In the genomic region with DNA sequence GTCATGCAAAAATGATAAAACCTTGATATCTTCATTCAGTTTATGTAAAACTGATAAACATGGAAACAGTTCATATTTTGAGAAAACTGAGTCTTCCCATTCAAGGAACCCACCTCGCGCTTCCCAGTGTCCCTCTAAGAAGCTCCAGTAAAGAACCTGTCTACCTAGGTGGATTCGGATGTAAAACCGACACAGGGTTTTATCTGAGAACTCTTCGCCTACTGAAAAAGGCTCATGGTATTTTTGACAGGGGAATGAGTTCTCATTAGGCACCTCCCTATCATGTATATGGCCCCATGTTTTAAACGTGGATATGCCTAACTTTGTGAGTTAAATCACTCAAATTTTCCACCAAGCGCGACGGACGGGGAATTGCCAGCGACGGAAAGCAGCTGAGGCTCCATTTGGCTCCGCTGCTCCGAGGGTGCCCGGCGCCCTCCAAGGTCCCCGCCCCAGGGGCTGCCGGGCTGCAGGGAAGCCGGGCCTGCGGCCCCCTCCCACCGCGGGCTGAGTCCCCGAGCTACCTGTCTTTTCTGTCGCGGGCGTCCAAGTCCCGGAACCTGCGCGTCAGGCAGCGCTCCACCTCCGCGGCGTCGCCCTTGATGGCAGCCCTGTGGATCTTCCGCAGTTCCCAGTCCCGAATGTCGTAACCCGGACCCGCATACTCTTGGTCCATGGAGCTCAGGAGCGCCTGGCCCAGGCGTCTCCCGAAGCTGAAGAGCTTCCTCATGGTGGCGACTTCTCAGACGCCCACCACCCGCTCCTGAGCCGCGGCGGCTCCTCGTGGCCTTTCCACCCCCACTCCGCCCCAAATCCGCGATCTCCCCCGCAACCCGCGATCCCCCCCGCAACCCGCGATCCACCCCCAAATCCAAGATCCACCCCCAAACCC, we compare ENCODE assay signal across 8 cellular contexts. TPM values are rescaled to one million over a fixed set of nuclear protein-coding genes. Genes with fewer than 3 reads are reported as not detected.
DNase-seq lines count a peak whose midpoint lies in the region; ATAC-seq and TF ChIP-seq lines count a peak whose summit lies in the region.

No MANE protein-coding gene starts in this region.

- POLR2A ChIA-PET in CD8-positive, alpha-beta memory T cell (lab: Charles Lee): no interaction called here

- no peak for TF ChIP-seq CTCF in smooth muscle cell (IDR thresholded peaks at IDR 0.05; ENCODE audit: borderline replicate concordance, insufficient read depth, poor library complexity, severe bottlenecking)

- peaks cover 5 to 26% (median 10%) of the 10 kb centered on the region in 3 donors for H3K4me1 Mint-ChIP-seq in CD8-positive, alpha-beta memory T cell
- H3K4me1 Mint-ChIP-seq in activated naive CD8-positive, alpha-beta T cell treated with anti-CD3 and anti-CD28 coated beads for 36 hours: peaks cover 13% of the 10 kb centered on the region

- no peaks in the 10 kb centered on the region for H3K9me3 ChIP-seq in CD8-positive, alpha-beta memory T cell (ENCODE audit: low read length)
- no peaks in the 10 kb centered on the region for H3K9me3 ChIP-seq in smooth muscle cell (replicated peaks; ENCODE audit: low read depth)

- H2AFZ ChIP-seq in smooth muscle cell (ENCODE audit: low read depth): peak overlapping the region; percentile 77

- no peaks in the 10 kb centered on the region for H3K36me3 Mint-ChIP-seq in CD8-positive, alpha-beta memory T cell
- H3K36me3 Mint-ChIP-seq in activated naive CD8-positive, alpha-beta T cell treated with anti-CD3 and anti-CD28 coated beads for 36 hours: peaks cover 2% of the 10 kb centered on the region

- H3K27ac Mint-ChIP-seq in CD8-positive, alpha-beta memory T cell: peak overlapping the region in 3 of 8 donors; percentile 42 to 87 (median 43)
- peak overlapping the region; percentile 83 for H3K27ac Mint-ChIP-seq in activated naive CD8-positive, alpha-beta T cell treated with anti-CD3 and anti-CD28 coated beads for 36 hours

- no peaks in the 10 kb centered on the region for H4K20me1 ChIP-seq in smooth muscle cell (ENCODE audit: low read depth)

- H3K79me2 ChIP-seq in smooth muscle cell (ENCODE audit: low read depth): no peaks in the 10 kb centered on the region

- H3K27me3 ChIP-seq in CD8-positive, alpha-beta memory T cell (ENCODE audit: insufficient read depth, low read length, poor library complexity, severe bottlenecking): no peaks in the 10 kb centered on the region
- peaks cover 87% of the 10 kb centered on the region for H3K27me3 ChIP-seq in smooth muscle cell (ENCODE audit: low read depth)

- no peaks in the 10 kb centered on the region for H3K4me1 ChIP-seq in CD8-positive, alpha-beta memory T cell (ENCODE audit: insufficient read depth, low read length)
- peaks cover 3% of the 10 kb centered on the region for H3K4me1 ChIP-seq in smooth muscle cell (ENCODE audit: low read depth)

- WGBS in smooth muscle cell (ENCODE audit: low lambda C conversion rate): 4% methylated on average over 38 of the region's 58 CpGs

- DNase-seq in CD8-positive, alpha-beta memory T cell: peak in 1 of 5 donors; percentile 2
- peak; percentile 67 for DNase-seq in NCI-H526 treated with DMSO at 0.1 percent for 48 hours (lab: John Stamatoyannopoulos, UW)
- peak; percentile 32 for DNase-seq in activated naive CD8-positive, alpha-beta T cell treated with anti-CD3 and anti-CD28 coated beads for 36 hours
- peak; percentile 20 for DNase-seq in iPS-NIHi11 (ENCODE audit: low spot score)
- DNase-seq in smooth muscle cell (lab: John Stamatoyannopoulos, UW; ENCODE audit: unreplicated experiment): no peak
- no peak for DNase-seq in middle frontal gyrus (ENCODE audit: extremely low spot score, low spot score)
- no peak for DNase-seq in OCI-M2 (lab: John Stamatoyannopoulos, UW; ENCODE audit: unreplicated experiment)

- no peaks in the 10 kb centered on the region for H3K36me3 ChIP-seq in CD8-positive, alpha-beta memory T cell (ENCODE audit: insufficient read depth, low read length)
- H3K36me3 ChIP-seq in smooth muscle cell (ENCODE audit: low read depth): no peaks in the 10 kb centered on the region

- peak overlapping the region; percentile 93 for H3K4me2 ChIP-seq in smooth muscle cell

- no peak for ATAC-seq in GM18511 (IDR thresholded peaks at IDR 0.05; ENCODE audit: unreplicated experiment)

- H3K27ac ChIP-seq in CD8-positive, alpha-beta memory T cell (ENCODE audit: low read depth, low read length): no peak overlapping the region
- H3K27ac ChIP-seq in smooth muscle cell (ENCODE audit: low read depth): no peak overlapping the region

- H3K9ac ChIP-seq in smooth muscle cell (ENCODE audit: low read depth): no peak overlapping the region

- peak overlapping the region; percentile 63 for H3K4me3 ChIP-seq in CD8-positive, alpha-beta memory T cell (ENCODE audit: low read length)
- peak overlapping the region; percentile 47 for H3K4me3 ChIP-seq in smooth muscle cell

- peaks cover 0 to 5% (median 3%) of the 10 kb centered on the region in 5 donors for H3K9me3 Mint-ChIP-seq in CD8-positive, alpha-beta memory T cell
- H3K9me3 Mint-ChIP-seq in activated naive CD8-positive, alpha-beta T cell treated with anti-CD3 and anti-CD28 coated beads for 36 hours: peaks cover 2% of the 10 kb centered on the region

- CTCF ChIA-PET in CD8-positive, alpha-beta memory T cell (lab: Charles Lee): no interaction called here

- H3K4me3 Mint-ChIP-seq in CD8-positive, alpha-beta memory T cell: peak overlapping the region; percentile 82 to 89 (median 84)
- H3K4me3 Mint-ChIP-seq in activated naive CD8-positive, alpha-beta T cell treated with anti-CD3 and anti-CD28 coated beads for 36 hours: peak overlapping the region; percentile 89

- H3F3A ChIP-seq in smooth muscle cell (ENCODE audit: low read depth): no peaks in the 10 kb centered on the region

- peaks cover 19 to 47% of the 10 kb centered on the region in 2 donors for H3K27me3 Mint-ChIP-seq in CD8-positive, alpha-beta memory T cell
- peaks cover 53% of the 10 kb centered on the region for H3K27me3 Mint-ChIP-seq in activated naive CD8-positive, alpha-beta T cell treated with anti-CD3 and anti-CD28 coated beads for 36 hours

RNA-seq across cellular contexts. Expression of a gene that starts 0.6 kb away (rescaled TPM):
- 1 to 10 TPM in 1 of 2 experiments, under 1 TPM in 1; 0.79 to 2.1 TPM for total RNA-seq in CD8-positive, alpha-beta memory T cell
- 0.49 TPM for polyA plus RNA-seq in CD8-positive, alpha-beta memory T cell
- 1 to 10 TPM; 2.6 to 3.9 TPM for total RNA-seq in activated naive CD8-positive, alpha-beta T cell treated with anti-CD3 and anti-CD28 coated beads for 36 hours
- total RNA-seq in smooth muscle cell: 0.18 TPM in 1 of 2 replicates, not detected in the other
- 0.17 TPM in 1 of 2 replicates, not detected in the other for polyA plus RNA-seq in smooth muscle cell

Comparison
In these comparisons a context has a peak if more than half of its experiments do, and no peak if none do; other contexts are left out.
1. DNase-seq: peak in NCI-H526 treated with DMSO at 0.1 percent for 48 hours (single experiment), activated naive CD8-positive, alpha-beta T cell treated with anti-CD3 and anti-CD28 coated beads for 36 hours (single experiment) and iPS-NIHi11 (single experiment); none in smooth muscle cell (single experiment), middle frontal gyrus (single experiment) and OCI-M2 (single experiment).